In genomic region chr7:117412390-117412789, GRCh38 we compare ENCODE assay signal across 23 cellular contexts. TPM values are rescaled to one million over a fixed set of nuclear protein-coding genes. Genes with fewer than 3 reads are reported as not detected.
"Had no signal": no experiment of that assay in that cellular context is flagged by ENCODE, and none has a peak within 500 bp of the region (broad histone marks: within the 10 kb centered on the region; RNA-seq: fewer than 3 reads in every experiment).

No MANE protein-coding gene starts in this region.

- H3K4me3 ChIP-seq: K562 had no signal

- H3K27ac ChIP-seq: HL-60, KMS-11 had no signal

- H3K4me3 Mint-ChIP-seq: IgD-negative memory B cell had no signal

- H3K4me2 ChIP-seq: KMS-11 had no signal

- H3K27ac Mint-ChIP-seq: IgD-negative memory B cell had no signal

- FAIRE-seq: HTR-8/SVneo, K562, RCC 7860 had no signal

- ATAC-seq: K562, SK-N-SH treated with all-trans-retinoic acid at 6 μM for 48 hours had no signal

- DNase-seq: Kasumi-1, MM.1S, NCI-H1092 treated with DMSO at 0.1 percent for 48 hours, NCI-H1436, NCI-H187, NCI-H2029, NCI-H2171, NCI-H226, NCI-H446, NCI-H510A, NCI-H524 treated with DMSO at 0.1 percent for 48 hours, NCI-H69, NCI-H774, Right ventricle myocardium superior, RPMI8226 had no signal

- H3K4me1 Mint-ChIP-seq: IgD-negative memory B cell had no signal

- H3K36me3 Mint-ChIP-seq: IgD-negative memory B cell had no signal

RNA-seq across cellular contexts. Expression of gene ASZ1, which starts 14.9 kb away (rescaled TPM):
- total RNA-seq: K562, M059J, Right ventricle myocardium superior had no signal
- polyA plus RNA-seq: IgD-negative memory B cell, K562 had no signal
